In the genomic region with DNA sequence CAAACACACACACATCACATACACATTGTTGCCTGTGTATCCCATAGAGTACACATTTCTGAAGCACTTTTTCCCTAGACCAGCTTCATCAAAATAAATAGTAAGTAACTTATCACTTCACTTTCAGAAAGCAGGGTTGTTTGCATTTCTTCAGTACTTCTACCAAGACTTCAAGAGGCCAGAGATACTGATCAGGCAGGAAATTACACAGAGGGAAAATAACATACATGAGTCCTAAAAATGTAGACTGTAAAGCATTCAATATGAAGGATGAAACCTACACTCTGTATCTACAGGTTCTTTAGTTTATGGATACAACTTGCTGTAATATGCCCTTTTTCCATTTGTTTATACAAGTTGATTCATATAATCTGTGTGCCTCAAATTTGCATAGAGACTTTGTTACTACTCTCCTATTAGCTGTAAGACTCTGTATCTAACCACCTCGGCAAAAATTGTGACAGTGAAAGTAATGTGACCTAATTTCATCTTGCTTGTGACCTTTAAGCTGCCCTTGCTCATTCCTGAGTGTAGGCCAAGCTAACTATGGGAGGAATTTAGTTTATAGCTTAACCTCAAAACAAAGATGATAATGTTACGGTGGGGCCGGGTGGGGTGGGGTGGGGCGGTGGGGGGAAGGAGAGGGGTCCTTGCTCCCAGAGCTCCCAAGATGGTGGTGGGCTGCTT, we compare ENCODE assay signal across 21 cellular contexts.
DNase-seq lines count a peak whose midpoint lies in the region; ATAC-seq, FAIRE-seq and TF ChIP-seq lines count a peak whose summit lies in the region.
"Had no signal": no experiment of that assay in that cellular context is flagged by ENCODE, and none has a peak within 500 bp of the region (broad histone marks: within the 10 kb centered on the region; RNA-seq: fewer than 3 reads in every experiment).

No MANE protein-coding gene starts in this region.

- peaks cover 0 to 3% of the 10 kb centered on the region in 2 experiments; a peak in 1 of 4 replicates for H3K79me1 ChIP-seq in IMR-90 (ENCODE audit: low read depth in 1 of 2, low read length in 2 of 2)

- BruUV-seq in Caco-2 (replicated peaks; lab: Mats Ljungman, UMichigan) (no TSS peak), IMR-90 (replicated peaks; lab: Mats Ljungman, UMichigan) (no TSS peak), endothelial cell of umbilical vein (replicated peaks; lab: Mats Ljungman, UMichigan) (no TSS peak), PC-9 (replicated peaks; lab: Mats Ljungman, UMichigan) (no TSS peak)

- peak overlapping the region; percentile 60 for H2BK5ac ChIP-seq in IMR-90 (ENCODE audit: low read depth, low read length, poor library complexity, severe bottlenecking)

- H3K36me3 ChIP-seq in Caco-2 (ENCODE audit: control insufficient read depth, insufficient read depth, low read length), result no peaks in the 10 kb centered on the region
- H3K36me3 ChIP-seq in IMR-90 (ENCODE audit: control insufficient read depth, insufficient read depth, low read length), result no peaks in the 10 kb centered on the region
- no peaks in the 10 kb centered on the region for H3K36me3 ChIP-seq in endothelial cell of umbilical vein (ENCODE audit: control insufficient read depth in 2 of 2, extremely low read depth in 1 of 2, insufficient read depth in 2 of 2, low read length in 2 of 2)
- H3K36me3 ChIP-seq in neural progenitor cell, result no peaks in the 10 kb centered on the region
- H3K36me3 ChIP-seq in PC-9 (ENCODE audit: low read depth), result no peaks in the 10 kb centered on the region
- H3K36me3 ChIP-seq in sigmoid colon, result no peaks in the 10 kb centered on the region
- H3K36me3 ChIP-seq: BLaER1 treated with 17β-estradiol and CSF1 and Interleukin-3, amounts not matched to agents 10 nM and 100 nM had no signal

- H3K14ac ChIP-seq in IMR-90 (replicated peaks; ENCODE audit: low read depth, low read length), result 0 out of 2 replicates have a peak overlapping the region, but pooled peaks have one; percentile 17

- H3K9ac ChIP-seq in IMR-90 (ENCODE audit: low read depth, low read length), result no peak overlapping the region
- peak overlapping the region; percentile 23 for H3K9ac ChIP-seq in endothelial cell of umbilical vein (replicated peaks; ENCODE audit: extremely low read depth, insufficient read depth, low read length)
- H3K9ac ChIP-seq in neural progenitor cell, result no peak overlapping the region
- H3K9ac ChIP-seq: BLaER1 treated with 17β-estradiol and CSF1 and Interleukin-3, amounts not matched to agents 10 nM and 100 nM had no signal

- no peaks in the 10 kb centered on the region for H3K9me2 ChIP-seq in PC-9 (ENCODE audit: insufficient read depth)

- H3K4ac ChIP-seq in IMR-90 (ENCODE audit: low read depth, low read length), result no peak overlapping the region

- TF ChIP-seq CTCF in Caco-2 (IDR thresholded peaks at IDR 0.05; ENCODE audit: insufficient read depth in 1 of 2, low read depth in 1 of 2, low read length in 1 of 2, severe bottlenecking in 1 of 2, unreplicated experiment in 1 of 2) (no peak), IMR-90 (conservative IDR thresholded peaks at IDR 0.05; ENCODE audit: low read depth, low read length) (no peak), endothelial cell of umbilical vein (IDR thresholded peaks at IDR 0.05; ENCODE audit: extremely low read depth in 1 of 2, insufficient read depth in 1 of 2, low read depth in 1 of 2, low read length in 2 of 2) (no peak), neural progenitor cell (IDR thresholded peaks at IDR 0.05) (no peak), PC-9 (conservative IDR thresholded peaks at IDR 0.05) (no peak), sigmoid colon (IDR thresholded peaks at IDR 0.05) (no peak)

- H3K79me2 ChIP-seq in endothelial cell of umbilical vein (ENCODE audit: control insufficient read depth, insufficient read depth, low read length) (no peaks in the 10 kb centered on the region), neural progenitor cell (ENCODE audit: low read depth) (no peaks in the 10 kb centered on the region), PC-9 (ENCODE audit: low read depth) (no peaks in the 10 kb centered on the region)

- intact Hi-C loops in Caco-2 (cut with micrococcal nuclease; ENCODE audit: unreplicated experiment) (loop anchor here (10.0 kb wide), 2 partner anchors 328 to 452 kb away; no protein-coding TSS in a partner anchor), IMR-90 (cut with micrococcal nuclease) (loop anchor here (10.0 kb wide), 1 partner anchor 308 kb away; a partner anchor contains a TSS), endothelial cell of umbilical vein (cut with micrococcal nuclease) (loop anchor here (10.0 kb wide), 1 partner anchor 232 kb away; a partner anchor contains a TSS), PC-9 (cut with micrococcal nuclease; ENCODE audit: unreplicated experiment) (no loop called here), sigmoid colon (cut with DNase I) (no loop called here)

- H2BK15ac ChIP-seq in IMR-90 (ENCODE audit: low read depth, low read length), result 0 out of 3 replicates have a peak overlapping the region, but pooled peaks have one; percentile 26

- dilution Hi-C loops in IMR-90 (cut with HindIII; ENCODE audit: low sequenced_read_pairs, unreplicated experiment), result no loop called here
- dilution Hi-C loops in endothelial cell of umbilical vein (cut with MboI; ENCODE audit: extremely low pct_ligation_motif_present, low sequenced_read_pairs), result no loop called here

- no peak for DNase-seq in Caco-2
- peak; percentile 10 for DNase-seq in IMR-90
- DNase-seq in endothelial cell of umbilical vein (ENCODE audit: low read depth, low spot score), result peak; percentile 69
- no peak for DNase-seq in neural progenitor cell (ENCODE audit: low spot score)
- no peak for DNase-seq in PC-9
- DNase-seq in urothelium cell line (ENCODE audit: low spot score), result no peak
- DNase-seq in sigmoid colon, result no peak
- DNase-seq: CD8-positive, alpha-beta T cell; DMS53; KBM-7; MV-4-11; NCI-H187; NCI-H2107; NCI-H510A; NCI-H748 treated with DMSO at 0.1 percent for 48 hours; OCI-M1; SIG-M5 had no signal

- H3K27me3 ChIP-seq in Caco-2 (replicated peaks; ENCODE audit: control insufficient read depth, insufficient read depth, low read length) (no peaks in the 10 kb centered on the region), IMR-90 (ENCODE audit: control insufficient read depth, insufficient read depth, low read length) (no peaks in the 10 kb centered on the region), endothelial cell of umbilical vein (ENCODE audit: control insufficient read depth in 2 of 2, insufficient read depth in 2 of 2, low read length in 2 of 2) (no peaks in the 10 kb centered on the region), neural progenitor cell (no peaks in the 10 kb centered on the region), PC-9 (ENCODE audit: insufficient read depth, low read depth) (no peaks in the 10 kb centered on the region), sigmoid colon (no peaks in the 10 kb centered on the region)
- H3K27me3 ChIP-seq: BLaER1 treated with 17β-estradiol and CSF1 and Interleukin-3, amounts not matched to agents 10 nM and 100 nM had no signal

- H3K4me3 Mint-ChIP-seq in Caco-2 (ENCODE audit: unreplicated experiment), result no peak overlapping the region
- no peak overlapping the region for H3K4me3 Mint-ChIP-seq in neural progenitor cell
- H3K4me3 Mint-ChIP-seq: CD8-positive, alpha-beta T cell had no signal

- no CpG with 5 or more reads among the region's 4 CpGs for WGBS in IMR-90 (ENCODE audit: extremely low coverage in 2 of 2, insufficient read length in 1 of 2), 2 experiments
- 68 to 84% methylated on average over 4 of the region's 4 CpGs for WGBS in sigmoid colon, 2 donors

- peak overlapping the region; percentile 83; the same call in 1 of the 2 replicates for H3K18ac ChIP-seq in IMR-90 (ENCODE audit: low read depth, low read length)

- no peaks in the 10 kb centered on the region for H4K20me1 ChIP-seq in IMR-90 (ENCODE audit: insufficient read depth, low read length)
- H4K20me1 ChIP-seq in endothelial cell of umbilical vein (replicated peaks; ENCODE audit: control insufficient read depth, extremely low read depth, insufficient read depth, low read length), result no peaks in the 10 kb centered on the region
- no peaks in the 10 kb centered on the region for H4K20me1 ChIP-seq in neural progenitor cell (ENCODE audit: low read depth)
- no peaks in the 10 kb centered on the region for H4K20me1 ChIP-seq in PC-9 (ENCODE audit: insufficient read depth)
- H4K20me1 ChIP-seq: BLaER1 treated with 17β-estradiol and CSF1 and Interleukin-3, amounts not matched to agents 10 nM and 100 nM had no signal

- H3K27me3 Mint-ChIP-seq in Caco-2 (ENCODE audit: insufficient read depth, unreplicated experiment) (no peaks in the 10 kb centered on the region), neural progenitor cell (ENCODE audit: insufficient read depth, low read depth) (no peaks in the 10 kb centered on the region)

- peak overlapping the region; percentile 61 for H2BK20ac ChIP-seq in IMR-90 (ENCODE audit: low read depth, low read length)

- H4K8ac ChIP-seq in IMR-90 (ENCODE audit: low read depth in 2 of 2, low read length in 2 of 2), result no peak overlapping the region; a peak in 1 of 4 replicates

- H3K56ac ChIP-seq in IMR-90 (ENCODE audit: extremely low read depth, insufficient read depth, low read length), result no peak overlapping the region

- H3K9me3 ChIP-seq in Caco-2, result no peaks in the 10 kb centered on the region
- no peaks in the 10 kb centered on the region for H3K9me3 ChIP-seq in IMR-90 (ENCODE audit: control insufficient read depth, insufficient read depth, low read length)
- H3K9me3 ChIP-seq in endothelial cell of umbilical vein (replicated peaks; ENCODE audit: control insufficient read depth, insufficient read depth, low read length), result no peaks in the 10 kb centered on the region
- no peaks in the 10 kb centered on the region for H3K9me3 ChIP-seq in neural progenitor cell (ENCODE audit: low read depth)
- H3K9me3 ChIP-seq in PC-9 (ENCODE audit: insufficient read depth, low read depth), result peaks cover 15% of the 10 kb centered on the region
- no peaks in the 10 kb centered on the region for H3K9me3 ChIP-seq in sigmoid colon
- H3K9me3 ChIP-seq: BLaER1 treated with 17β-estradiol and CSF1 and Interleukin-3, amounts not matched to agents 10 nM and 100 nM had no signal

- H2AK5ac ChIP-seq in IMR-90 (ENCODE audit: low read depth, low read length), result no peak overlapping the region

- H3K9me3 Mint-ChIP-seq in Caco-2 (ENCODE audit: unreplicated experiment), result peaks cover 6% of the 10 kb centered on the region
- H3K9me3 Mint-ChIP-seq in neural progenitor cell, result peaks cover 2% of the 10 kb centered on the region

- H3K36me3 Mint-ChIP-seq in Caco-2 (ENCODE audit: insufficient read depth, unreplicated experiment), result no peaks in the 10 kb centered on the region
- H3K36me3 Mint-ChIP-seq in neural progenitor cell, result peaks cover 2% of the 10 kb centered on the region
- H3K36me3 Mint-ChIP-seq: CD8-positive, alpha-beta T cell had no signal

- POLR2A ChIA-PET in Caco-2 (lab: Charles Lee) (no interaction called here), IMR-90 (lab: Charles Lee; ENCODE audit: unreplicated experiment) (no interaction called here), endothelial cell of umbilical vein (lab: Charles Lee) (no interaction called here), PC-9 (lab: Charles Lee; ENCODE audit: unreplicated experiment) (no interaction called here)

- no peak overlapping the region for H3K4me2 ChIP-seq in IMR-90 (ENCODE audit: low read depth, low read length)
- peak overlapping the region; percentile 65 for H3K4me2 ChIP-seq in endothelial cell of umbilical vein (ENCODE audit: insufficient read depth, low read length)
- no peak overlapping the region for H3K4me2 ChIP-seq in neural progenitor cell
- no peak overlapping the region for H3K4me2 ChIP-seq in PC-9
- H3K4me2 ChIP-seq: BLaER1 treated with 17β-estradiol and CSF1 and Interleukin-3, amounts not matched to agents 10 nM and 100 nM had no signal

- FAIRE-seq in endothelial cell of umbilical vein (lab: Jason Lieb, UNC) (peak; percentile 62), urothelium cell line (lab: Jason Lieb, UNC) (no peak)
- FAIRE-seq: GM12892, GM18507, H54 had no signal

- H4K91ac ChIP-seq in IMR-90 (ENCODE audit: insufficient read depth, low read depth, low read length), result no peak overlapping the region

- CTCF ChIA-PET in Caco-2 (lab: Charles Lee) (no interaction called here), IMR-90 (lab: Yijun Ruan, JAX) (no interaction called here), endothelial cell of umbilical vein (lab: Charles Lee) (no interaction called here), PC-9 (lab: Charles Lee) (no interaction called here)

- no peak overlapping the region for H3K23ac ChIP-seq in IMR-90 (ENCODE audit: low read depth, low read length)

- H3K27ac Mint-ChIP-seq in Caco-2 (ENCODE audit: unreplicated experiment), result peak overlapping the region; percentile 86
- H3K27ac Mint-ChIP-seq in neural progenitor cell, result no peak overlapping the region
- H3K27ac Mint-ChIP-seq: CD8-positive, alpha-beta T cell had no signal

- no peak overlapping the region for H2AK9ac ChIP-seq in IMR-90 (replicated peaks; ENCODE audit: low read depth, low read length, poor library complexity)

- H3K9me1 ChIP-seq in IMR-90 (ENCODE audit: insufficient read depth, low read length), result peaks cover 4% of the 10 kb centered on the region
- no peaks in the 10 kb centered on the region for H3K9me1 ChIP-seq in endothelial cell of umbilical vein (replicated peaks; ENCODE audit: control insufficient read depth, extremely low read depth, insufficient read depth, low read length)

- H3K4me3 ChIP-seq in Caco-2 (ENCODE audit: low read depth, low read length), result no peak overlapping the region
- no peak overlapping the region for H3K4me3 ChIP-seq in IMR-90 (ENCODE audit: insufficient read depth, low read depth, low read length)
- H3K4me3 ChIP-seq in endothelial cell of umbilical vein (replicated peaks in 1 of 3; ENCODE audit: insufficient read depth in 1 of 3, low read depth in 1 of 3, low read length in 3 of 3), result no peak overlapping the region
- H3K4me3 ChIP-seq in neural progenitor cell, result no peak overlapping the region
- no peak overlapping the region for H3K4me3 ChIP-seq in PC-9
- H3K4me3 ChIP-seq in sigmoid colon, result no peak overlapping the region
- H3K4me3 ChIP-seq: BLaER1 treated with 17β-estradiol and CSF1 and Interleukin-3, amounts not matched to agents 10 nM and 100 nM had no signal

- no peak overlapping the region for H4K5ac ChIP-seq in IMR-90 (ENCODE audit: low read depth, low read length)

- H2BK120ac ChIP-seq in IMR-90 (ENCODE audit: low read depth, low read length), result peak overlapping the region; percentile 52; the same call in 1 of the 2 replicates

- TF ChIP-seq POLR2A in IMR-90 (IDR thresholded peaks at IDR 0.05; ENCODE audit: low read depth, low read length) (no peak), endothelial cell of umbilical vein (IDR thresholded peaks at IDR 0.05; ENCODE audit: low read depth, low read length) (no peak), sigmoid colon (IDR thresholded peaks at IDR 0.05) (no peak)

- in situ Hi-C loops in IMR-90 (cut with MboI; ENCODE audit: low sequenced_read_pairs), result loop anchor here (10.0 kb wide), 1 partner anchor 318 kb away; no protein-coding TSS in a partner anchor

- TF ChIP-seq EP300 in sigmoid colon (IDR thresholded peaks at IDR 0.05), result no peak

- peaks cover 47% of the 10 kb centered on the region for H3K4me1 ChIP-seq in Caco-2
- peaks cover 16% of the 10 kb centered on the region for H3K4me1 ChIP-seq in IMR-90 (ENCODE audit: control insufficient read depth, insufficient read depth, low read length)
- H3K4me1 ChIP-seq in endothelial cell of umbilical vein (ENCODE audit: control insufficient read depth, extremely low read depth, insufficient read depth, low read length), result peaks cover 16% of the 10 kb centered on the region
- H3K4me1 ChIP-seq in neural progenitor cell, result peaks cover 38% of the 10 kb centered on the region
- H3K4me1 ChIP-seq in PC-9 (replicated peaks; ENCODE audit: insufficient read depth), result peaks cover 26% of the 10 kb centered on the region
- H3K4me1 ChIP-seq in sigmoid colon, result no peaks in the 10 kb centered on the region

- TF ChIP-seq RAD21 in IMR-90 (IDR thresholded peaks at IDR 0.05; ENCODE audit: low read length), result no peak

- no peak overlapping the region for H2AFZ ChIP-seq in IMR-90 (replicated peaks; ENCODE audit: low read length, poor library complexity)
- peak overlapping the region; percentile 17 for H2AFZ ChIP-seq in endothelial cell of umbilical vein (ENCODE audit: low read depth, low read length)
- H2AFZ ChIP-seq in neural progenitor cell (replicated peaks), result no peak overlapping the region
- no peak overlapping the region for H2AFZ ChIP-seq in PC-9

- ATAC-seq in IMR-90 (ENCODE audit: low read depth), result peak; percentile 15; the same call in 1 of the 2 replicates
- ATAC-seq: CD8-positive, alpha-beta T cell had no signal

- H3F3A ChIP-seq in neural progenitor cell (ENCODE audit: low read depth), result peaks cover 44% of the 10 kb centered on the region
- H3F3A ChIP-seq in PC-9 (ENCODE audit: insufficient read depth, low read depth), result peaks cover 3% of the 10 kb centered on the region; the same call in 1 of the 2 replicates

- H3K27ac ChIP-seq in IMR-90 (ENCODE audit: insufficient read depth, low read length) (no peak overlapping the region), endothelial cell of umbilical vein (ENCODE audit: insufficient read depth, low read depth, low read length) (peak overlapping the region; percentile 49), neural progenitor cell (peak overlapping the region; percentile 30), PC-9 (no peak overlapping the region), sigmoid colon (no peak overlapping the region)
- H3K27ac ChIP-seq: BLaER1 treated with 17β-estradiol and CSF1 and Interleukin-3, amounts not matched to agents 10 nM and 100 nM had no signal

- H3K4me1 Mint-ChIP-seq in Caco-2 (ENCODE audit: low read depth, unreplicated experiment) (peaks cover 29% of the 10 kb centered on the region), neural progenitor cell (peaks cover 15% of the 10 kb centered on the region)

Comparison
In these comparisons a context has a peak if more than half of its experiments do, and no peak if none do; other contexts are left out.
1. DNase-seq: peak in IMR-90 (single experiment) and endothelial cell of umbilical vein (single experiment); none in Caco-2 (0 of 2), neural progenitor cell (single experiment), PC-9 (0 of 2), urothelium cell line (single experiment) and sigmoid colon (single experiment).
2. H3K27ac ChIP-seq: peak in endothelial cell of umbilical vein (single experiment) and neural progenitor cell (single experiment); none in IMR-90 (single experiment), PC-9 (single experiment) and sigmoid colon (0 of 4).
3. intact Hi-C loops: an anchor here in Caco-2 (10.0 kb wide), IMR-90 (10.0 kb wide) and endothelial cell of umbilical vein (10.0 kb wide); none called in PC-9 and sigmoid colon.